ENCODE assay signal across 29 cellular contexts in genomic region chr2:73259276-73259675, GRCh38. TPM values are rescaled to one million over a fixed set of nuclear protein-coding genes. Genes with fewer than 3 reads are reported as not detected.
"Had no signal": no experiment of that assay in that cellular context is flagged by ENCODE, and none has a peak within 500 bp of the region (broad histone marks: within the 10 kb centered on the region; RNA-seq: fewer than 3 reads in every experiment).

No MANE protein-coding gene starts in this region.

- H3K27ac ChIP-seq: brain microvascular endothelial cell, SJCRH30, SK-N-MC had no signal

- H3K9me3 Mint-ChIP-seq: activated CD4-positive, alpha-beta T cell treated with anti-CD3 and anti-CD28 coated beads, Interleukin-2, amount 10 ng/mL, durations not matched to agents 24 days and 14 days; activated naive CD4-positive, alpha-beta T cell treated with anti-CD3 and anti-CD28 coated beads, Interleukin-2, amount 10 ng/mL, durations not matched to agents 7 days and 5 days; activated naive CD8-positive, alpha-beta T cell treated with anti-CD3 and anti-CD28 coated beads, Interleukin-2, amount 50 U/mL, for 24 hours; T-helper 2 cell treated with Interferon-gamma antibody and Interleukin-4, amounts not matched to agents 5 μg/mL and 100 μg/mL, for 36 hours had no signal

- H3K27ac Mint-ChIP-seq: activated CD4-positive, alpha-beta T cell treated with anti-CD3 and anti-CD28 coated beads, Interleukin-2, amount 10 ng/mL, durations not matched to agents 24 days and 14 days; activated CD8-positive, alpha-beta T cell treated with anti-CD3 and anti-CD28 coated beads, Interleukin-2, amount 10 ng/mL, durations not matched to agents 7 days and 5 days; activated naive CD4-positive, alpha-beta T cell treated with anti-CD3 and anti-CD28 coated beads, Interleukin-2, amount 10 ng/mL, durations not matched to agents 7 days and 5 days; activated naive CD8-positive, alpha-beta T cell; activated naive CD8-positive, alpha-beta T cell treated with anti-CD3 and anti-CD28 coated beads, Interleukin-2, amount 50 U/mL, for 24 hours; T-helper 2 cell treated with Interferon-gamma antibody and Interleukin-4, amounts not matched to agents 5 μg/mL and 100 μg/mL, for 36 hours had no signal

- H3K4me3 Mint-ChIP-seq: activated CD4-positive, alpha-beta T cell treated with anti-CD3 and anti-CD28 coated beads, Interleukin-2, amount 10 ng/mL, durations not matched to agents 24 days and 14 days; activated CD8-positive, alpha-beta T cell treated with anti-CD3 and anti-CD28 coated beads, Interleukin-2, amount 10 ng/mL, durations not matched to agents 7 days and 5 days; activated naive CD4-positive, alpha-beta T cell treated with anti-CD3 and anti-CD28 coated beads, Interleukin-2, amount 10 ng/mL, durations not matched to agents 7 days and 5 days; activated naive CD8-positive, alpha-beta T cell; activated naive CD8-positive, alpha-beta T cell treated with anti-CD3 and anti-CD28 coated beads, Interleukin-2, amount 50 U/mL, for 24 hours; T-helper 2 cell treated with Interferon-gamma antibody and Interleukin-4, amounts not matched to agents 5 μg/mL and 100 μg/mL, for 36 hours had no signal

- H3K4me1 Mint-ChIP-seq: activated CD4-positive, alpha-beta T cell treated with anti-CD3 and anti-CD28 coated beads, Interleukin-2, amount 10 ng/mL, durations not matched to agents 24 days and 14 days; activated naive CD4-positive, alpha-beta T cell treated with anti-CD3 and anti-CD28 coated beads, Interleukin-2, amount 10 ng/mL, durations not matched to agents 7 days and 5 days; activated naive CD8-positive, alpha-beta T cell treated with anti-CD3 and anti-CD28 coated beads, Interleukin-2, amount 50 U/mL, for 24 hours had no signal

- H3K4me1 ChIP-seq: SJCRH30 had no signal

- ATAC-seq: activated CD8-positive, alpha-beta T cell treated with anti-CD3 and anti-CD28 coated beads, Interleukin-2, amount 10 ng/mL, durations not matched to agents 7 days and 5 days; activated naive CD8-positive, alpha-beta T cell treated with anti-CD3 and anti-CD28 coated beads, Interleukin-2, amount 50 U/mL, for 24 hours had no signal

- H3K4me3 ChIP-seq: MG63, SJCRH30, SK-N-MC had no signal

- DNase-seq: activated CD4-positive, alpha-beta T cell treated with anti-CD3 and anti-CD28 coated beads, Interleukin-2, amount 10 ng/mL, durations not matched to agents 24 days and 14 days; activated CD4-positive, alpha-beta T cell treated with anti-CD3 and anti-CD28 coated beads, Interleukin-2, amount 50 U/mL, for 4 hours; activated CD8-positive, alpha-beta T cell treated with anti-CD3 and anti-CD28 coated beads, Interleukin-2, amount 10 ng/mL, durations not matched to agents 7 days and 5 days; activated effector memory CD4-positive, alpha-beta T cell treated with Interleukin-2 at 50 U/mL for 16 hours; activated naive CD4-positive, alpha-beta T cell treated with anti-CD3 and anti-CD28 coated beads, Interleukin-2, amount 10 ng/mL, durations not matched to agents 7 days and 5 days; activated naive CD8-positive, alpha-beta T cell treated with anti-CD3 and anti-CD28 coated beads, Interleukin-2, amount 50 U/mL, for 24 hours; activated T-cell treated with anti-CD3 and anti-CD28 coated beads, Interleukin-2, amount 50 U/mL, for 48 hours; aorta; brain microvascular endothelial cell; central memory CD4-positive, alpha-beta T cell; Kasumi-1; KG1; MG63; NCI-H1048; NCI-H1105 treated with DMSO at 0.1 percent for 48 hours; NCI-H1436; NCI-H1694; NCI-H1930; NCI-H2081 treated with DMSO at 0.1 percent for 48 hours; NCI-H226; NCI-H446 treated with DMSO at 0.1 percent for 48 hours; NCI-H524; NCI-H69; SHP77; SJCRH30 had no signal

- H3K27me3 Mint-ChIP-seq: activated CD4-positive, alpha-beta T cell treated with anti-CD3 and anti-CD28 coated beads, Interleukin-2, amount 10 ng/mL, durations not matched to agents 24 days and 14 days; activated naive CD4-positive, alpha-beta T cell treated with anti-CD3 and anti-CD28 coated beads, Interleukin-2, amount 10 ng/mL, durations not matched to agents 7 days and 5 days; activated naive CD8-positive, alpha-beta T cell; activated naive CD8-positive, alpha-beta T cell treated with anti-CD3 and anti-CD28 coated beads, Interleukin-2, amount 50 U/mL, for 24 hours had no signal

- H3K9me3 ChIP-seq: MG63, SJCRH30 had no signal

- H3K27me3 ChIP-seq: brain microvascular endothelial cell, MG63, SJCRH30 had no signal

RNA-seq across cellular contexts. Expression of gene EGR4, which starts 34.1 kb away (rescaled TPM):
- total RNA-seq: activated CD8-positive, alpha-beta T cell treated with anti-CD3 and anti-CD28 coated beads, Interleukin-2, amount 10 ng/mL, durations not matched to agents 7 days and 5 days; aorta; RPMI7951; SJCRH30 had no signal
- polyA plus RNA-seq: aorta had no signal
